In the genomic region with DNA sequence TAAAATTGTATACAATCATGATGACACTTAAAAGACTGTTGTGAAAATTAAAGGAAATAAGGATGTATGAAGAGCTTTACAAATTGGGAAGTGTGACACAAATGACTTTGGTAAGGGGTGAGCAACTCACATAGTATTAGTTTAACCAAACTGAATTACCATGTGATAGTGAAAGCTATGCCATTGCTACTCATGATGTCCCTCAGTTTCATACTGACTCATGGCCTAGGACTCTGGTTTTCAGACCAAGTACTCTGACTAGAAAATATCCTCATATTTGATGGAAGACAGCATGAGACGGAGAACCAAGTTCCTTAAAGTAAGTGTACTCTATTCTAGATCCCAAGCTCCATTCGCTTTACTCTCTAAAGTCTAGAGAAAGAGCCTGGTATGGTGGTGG, we compare ENCODE assay signal across 18 cellular contexts.
A peak's percentile ranks its signal among the peaks of the same experiment; 100 is the strongest.
DNase-seq lines count a peak whose midpoint lies in the region; ATAC-seq and TF ChIP-seq lines count a peak whose summit lies in the region.
"Had no signal": no experiment of that assay in that cellular context is flagged by ENCODE, and none has a peak within 500 bp of the region (broad histone marks: within the 10 kb centered on the region; RNA-seq: fewer than 3 reads in every experiment).

No MANE protein-coding gene starts in this region.

- in situ Hi-C loops in GM23248 (cut with MboI), result no loop called here

- DNase-seq in EL (peak; percentile 37), GM23248 (peak; percentile 87), choroid plexus epithelial cell (ENCODE audit: low read depth) (peak; percentile 43), renal cortical epithelial cell (ENCODE audit: low read depth) (peak; percentile 65), amygdala (lab: John Stamatoyannopoulos, UW) (no peak), trophoblast cell (no peak), middle frontal gyrus (ENCODE audit: extremely low spot score, low spot score) (no peak)
- DNase-seq: activated CD8-positive, alpha-beta memory T cell treated with anti-CD3 and anti-CD28 coated beads, Interleukin-2, amount 10 ng/mL, durations not matched to agents 7 days and 5 days; activated naive CD8-positive, alpha-beta T cell treated with anti-CD3 and anti-CD28 coated beads, Interleukin-2, amount 10 ng/mL, durations not matched to agents 7 days and 5 days; GDM1; glutamatergic neuron; NCI-H146; NCI-H82; stimulated activated CD4-positive, alpha-beta T cell treated with anti-CD3 and anti-CD28 coated beads, Interleukin-1b, Interleukin-23, amount 100 ng/mL, for 48 hours had no signal

- no peak overlapping the region for H3K18ac ChIP-seq in trophoblast cell (ENCODE audit: low read length)

- H3K4me1 ChIP-seq in GM23248 (ENCODE audit: insufficient read depth) (peaks cover 31% of the 10 kb centered on the region), trophoblast cell (ENCODE audit: control insufficient read depth in 1 of 2, insufficient read depth in 2 of 2, low read length in 2 of 2) (no peaks in the 10 kb centered on the region)

- H3K27me3 ChIP-seq in GM23248 (replicated peaks; ENCODE audit: insufficient read depth) (no peaks in the 10 kb centered on the region), trophoblast cell (ENCODE audit: insufficient read depth, low read length) (no peaks in the 10 kb centered on the region)
- H3K27me3 ChIP-seq: SJCRH30 had no signal

- no peak overlapping the region for H3K4me3 ChIP-seq in GM23248
- no peak overlapping the region for H3K4me3 ChIP-seq in choroid plexus epithelial cell (ENCODE audit: low read depth, low read length)
- H3K4me3 ChIP-seq in trophoblast cell (ENCODE audit: low read depth, low read length), result no peak overlapping the region
- H3K4me3 ChIP-seq: GM23338, SJCRH30 had no signal

- no peak for ATAC-seq in HG03095 (IDR thresholded peaks at IDR 0.05; ENCODE audit: unreplicated experiment)
- ATAC-seq: activated CD8-positive, alpha-beta memory T cell treated with anti-CD3 and anti-CD28 coated beads, Interleukin-2, amount 10 ng/mL, durations not matched to agents 7 days and 5 days; GM23338; stimulated activated memory B cell treated with anti-CD40 and anti-IgM and Interleukin-4, amounts not matched to agents 10 μg/mL and 1 μg/mL and 100 μg/mL, for 72 hours had no signal

- no peak overlapping the region for H4K12ac ChIP-seq in trophoblast cell (ENCODE audit: low read depth, low read length)

- no peak overlapping the region for H3K14ac ChIP-seq in trophoblast cell (ENCODE audit: low read length)

- peaks cover 35% of the 10 kb centered on the region for H3F3A ChIP-seq in GM23248 (ENCODE audit: insufficient read depth)

- H2BK5ac ChIP-seq in trophoblast cell (ENCODE audit: low read depth, low read length, poor library complexity), result no peak overlapping the region

- H3K27ac ChIP-seq in GM23248 (peak overlapping the region; percentile 45), trophoblast cell (ENCODE audit: low read depth, low read length) (no peak overlapping the region)
- H3K27ac ChIP-seq: SJCRH30 had no signal

- no peak for TF ChIP-seq CTCF in choroid plexus epithelial cell (conservative IDR thresholded peaks at IDR 0.05; ENCODE audit: low read depth, low read length)

- H2AFZ ChIP-seq in GM23248, result peak overlapping the region; percentile 23; the same call in 1 of the 2 replicates
- no peak overlapping the region for H2AFZ ChIP-seq in trophoblast cell (ENCODE audit: insufficient read depth, low read length, poor library complexity)
- H2AFZ ChIP-seq: GM23338 had no signal

- H3K9me2 ChIP-seq in GM23248 (ENCODE audit: insufficient read depth), result no peaks in the 10 kb centered on the region

- no peaks in the 10 kb centered on the region for H3K79me2 ChIP-seq in GM23248 (ENCODE audit: insufficient read depth)
- no peaks in the 10 kb centered on the region for H3K79me2 ChIP-seq in trophoblast cell (ENCODE audit: control insufficient read depth, insufficient read depth, low read length, poor library complexity)

- H4K8ac ChIP-seq in trophoblast cell (ENCODE audit: low read depth, low read length), result no peak overlapping the region

- no peak overlapping the region for H4K91ac ChIP-seq in trophoblast cell (ENCODE audit: low read depth, low read length)

- H3K23ac ChIP-seq in trophoblast cell (ENCODE audit: low read length), result no peak overlapping the region

- H3K9ac ChIP-seq in GM23248, result no peak overlapping the region
- no peak overlapping the region for H3K9ac ChIP-seq in trophoblast cell (ENCODE audit: low read length)

- no peaks in the 10 kb centered on the region for H3K9me3 ChIP-seq in GM23248 (ENCODE audit: low read depth)
- no peaks in the 10 kb centered on the region for H3K9me3 ChIP-seq in trophoblast cell (ENCODE audit: insufficient read depth, low read depth, low read length)
- H3K9me3 ChIP-seq: SJCRH30 had no signal

- H2AK5ac ChIP-seq in trophoblast cell (ENCODE audit: low read length), result no peak overlapping the region

- H3K4ac ChIP-seq in trophoblast cell (ENCODE audit: low read depth, low read length), result no peak overlapping the region

- no peaks in the 10 kb centered on the region for H4K20me1 ChIP-seq in GM23248 (ENCODE audit: insufficient read depth)

- H3K4me2 ChIP-seq in GM23248 (ENCODE audit: unreplicated experiment), result peak overlapping the region; percentile 33
- no peak overlapping the region for H3K4me2 ChIP-seq in trophoblast cell (ENCODE audit: low read length)
- H3K4me2 ChIP-seq: GM23338 had no signal

- 63 to 73% methylated on average over 2 of the region's 2 CpGs for WGBS in GM23248 (ENCODE audit: low coverage in 1 of 2, low lambda C conversion rate in 2 of 2, missing lambda C conversion rate in 2 of 2), 2 experiments
- no CpG with 5 or more reads among the region's 2 CpGs for WGBS in trophoblast cell (ENCODE audit: extremely low coverage, insufficient coverage, insufficient read length)

- H3K36me3 ChIP-seq in GM23248 (ENCODE audit: low read depth) (no peaks in the 10 kb centered on the region), trophoblast cell (ENCODE audit: control insufficient read depth in 1 of 2, insufficient read depth in 2 of 2, low read length in 2 of 2) (no peaks in the 10 kb centered on the region)
- H3K36me3 ChIP-seq: SJCRH30 had no signal

- H3K79me1 ChIP-seq in trophoblast cell (ENCODE audit: low read length), result no peaks in the 10 kb centered on the region

- no peak overlapping the region for H2BK12ac ChIP-seq in trophoblast cell (ENCODE audit: low read length)

- no peak overlapping the region for H2BK120ac ChIP-seq in trophoblast cell (ENCODE audit: insufficient read depth, low read length, poor library complexity)

Comparison
In these comparisons a context has a peak if more than half of its experiments do, and no peak if none do; other contexts are left out.
1. DNase-seq: peak in EL (single experiment), GM23248 (single experiment), choroid plexus epithelial cell (single experiment) and renal cortical epithelial cell (single experiment); none in amygdala (0 of 56), trophoblast cell (0 of 2) and middle frontal gyrus (single experiment).